In genomic region chr1:16986596-16987361, GRCh38 we compare ENCODE assay signal across 13 cellular contexts. TPM values are rescaled to one million over a fixed set of nuclear protein-coding genes. Genes with fewer than 3 reads are reported as not detected.
DNase-seq lines count a peak whose midpoint lies in the region; ATAC-seq and TF ChIP-seq lines count a peak whose summit lies in the region.
"Had no signal": no experiment of that assay in that cellular context is flagged by ENCODE, and none has a peak within 500 bp of the region (broad histone marks: within the 10 kb centered on the region; RNA-seq: fewer than 3 reads in every experiment).

No MANE protein-coding gene starts in this region.

- no peaks in the 10 kb centered on the region for H4K20me1 ChIP-seq in OCI-LY3 (ENCODE audit: insufficient read depth, low read length)

- H3K9ac ChIP-seq in OCI-LY3 (ENCODE audit: low read length), result no peak overlapping the region

- TF ChIP-seq CTCF in GM12865 (IDR thresholded peaks at IDR 0.05; ENCODE audit: insufficient read depth, low read depth, low read length, missing control alignments), result peak; percentile 26
- peak; percentile 36 for TF ChIP-seq CTCF in OCI-LY3 (IDR thresholded peaks at IDR 0.05; ENCODE audit: low read depth, low read length)
- TF ChIP-seq CTCF in epithelial cell of esophagus (IDR thresholded peaks at IDR 0.05; ENCODE audit: insufficient read depth, low read depth, low read length, missing control alignments), result peak; percentile 27
- peak; percentile 63 for TF ChIP-seq CTCF in progenitor cell of endocrine pancreas (IDR thresholded peaks at IDR 0.05; ENCODE audit: unreplicated experiment)

- no peak overlapping the region for H3K4me3 Mint-ChIP-seq in progenitor cell of endocrine pancreas (ENCODE audit: low read depth)
- H3K4me3 Mint-ChIP-seq: activated T-cell treated with anti-CD3 and anti-CD28 coated beads, Interleukin-2, amount 50 U/mL, for 24 hours; natural killer cell treated with Interleukin-12 subunit alpha and Interleukin-12 subunit beta and Interleukin-15 and Interleukin-18, amount 100 ng/mL, for 72 hours; T-helper 17 cell had no signal

- H2AFZ ChIP-seq in OCI-LY3 (ENCODE audit: low read depth, low read length), result no peak overlapping the region

- no peaks in the 10 kb centered on the region for H3K79me2 ChIP-seq in OCI-LY3 (ENCODE audit: low read length)

- H3K27ac ChIP-seq in OCI-LY3 (ENCODE audit: low read length), result no peak overlapping the region
- H3K27ac ChIP-seq: colonic mucosa had no signal

- no peak overlapping the region for H3K4me2 ChIP-seq in OCI-LY3 (ENCODE audit: low read length)

- no peaks in the 10 kb centered on the region for H3K27me3 Mint-ChIP-seq in progenitor cell of endocrine pancreas

- peaks cover 6% of the 10 kb centered on the region for H3K36me3 Mint-ChIP-seq in progenitor cell of endocrine pancreas (ENCODE audit: insufficient read depth)
- H3K36me3 Mint-ChIP-seq: natural killer cell treated with Interleukin-12 subunit alpha and Interleukin-12 subunit beta and Interleukin-15 and Interleukin-18, amount 100 ng/mL, for 72 hours had no signal

- no peaks in the 10 kb centered on the region for H3K4me1 ChIP-seq in OCI-LY3 (ENCODE audit: low read length)
- H3K4me1 ChIP-seq: colonic mucosa had no signal

- H3K36me3 ChIP-seq in OCI-LY3 (replicated peaks; ENCODE audit: low read depth, low read length), result no peaks in the 10 kb centered on the region
- H3K36me3 ChIP-seq: colonic mucosa had no signal

- DNase-seq in GM12865 (ENCODE audit: low read depth) (no peak), epithelial cell of esophagus (ENCODE audit: low read depth) (no peak), progenitor cell of endocrine pancreas (ENCODE audit: low spot score, unreplicated experiment) (no peak)
- DNase-seq: activated T-cell treated with anti-CD3 and anti-CD28 coated beads, Interleukin-2, amount 50 U/mL, for 24 hours; colonic mucosa; KG1; NCI-H524; T-helper 17 cell had no signal

- H3K27ac Mint-ChIP-seq in progenitor cell of endocrine pancreas, result no peak overlapping the region
- H3K27ac Mint-ChIP-seq: activated T-cell treated with anti-CD3 and anti-CD28 coated beads, Interleukin-2, amount 50 U/mL, for 24 hours; natural killer cell treated with Interleukin-12 subunit alpha and Interleukin-12 subunit beta and Interleukin-15 and Interleukin-18, amount 100 ng/mL, for 72 hours had no signal

- H3K4me1 Mint-ChIP-seq in progenitor cell of endocrine pancreas (ENCODE audit: low read depth), result peaks cover 5% of the 10 kb centered on the region

- no peaks in the 10 kb centered on the region for H3K9me3 Mint-ChIP-seq in progenitor cell of endocrine pancreas (ENCODE audit: low read depth)
- H3K9me3 Mint-ChIP-seq: activated T-cell treated with anti-CD3 and anti-CD28 coated beads, Interleukin-2, amount 50 U/mL, for 24 hours; natural killer cell treated with Interleukin-12 subunit alpha and Interleukin-12 subunit beta and Interleukin-15 and Interleukin-18, amount 100 ng/mL, for 72 hours had no signal

- no peaks in the 10 kb centered on the region for H3K9me3 ChIP-seq in OCI-LY3 (ENCODE audit: insufficient read depth, low read length)
- H3K9me3 ChIP-seq: colonic mucosa had no signal

- H3K27me3 ChIP-seq in OCI-LY3 (ENCODE audit: low read depth, low read length), result no peaks in the 10 kb centered on the region
- H3K27me3 ChIP-seq: colonic mucosa had no signal

- ATAC-seq in GM19324 (IDR thresholded peaks at IDR 0.05; ENCODE audit: low FRiP score, unreplicated experiment) (no peak), HG03097 (IDR thresholded peaks at IDR 0.05; ENCODE audit: low FRiP score, unreplicated experiment) (no peak), HG03521 (IDR thresholded peaks at IDR 0.05; ENCODE audit: unreplicated experiment) (no peak)
- ATAC-seq: T-helper 17 cell had no signal

- H3K4me3 ChIP-seq in GM12865 (ENCODE audit: low read depth, low read length), result no peak overlapping the region
- no peak overlapping the region for H3K4me3 ChIP-seq in OCI-LY3 (ENCODE audit: low read length)
- H3K4me3 ChIP-seq in epithelial cell of esophagus (ENCODE audit: low read length), result no peak overlapping the region
- H3K4me3 ChIP-seq: colonic mucosa had no signal

RNA-seq across cellular contexts. Expression of gene MFAP2, which starts 6.4 kb away (rescaled TPM):
- 170 and 174 TPM in 2 replicates for total RNA-seq in progenitor cell of endocrine pancreas
- total RNA-seq: natural killer cell treated with Interleukin-12 subunit alpha and Interleukin-12 subunit beta and Interleukin-15 and Interleukin-18, amount 100 ng/mL, for 72 hours; T-helper 17 cell had no signal

RNA-seq across cellular contexts. Expression of gene ATP13A2, which starts 24.9 kb away (rescaled TPM):
- total RNA-seq in progenitor cell of endocrine pancreas, result 65.8 and 69.2 TPM in 2 replicates
